Comparison of ENCODE assay signal across 26 cellular contexts in the genomic region with DNA sequence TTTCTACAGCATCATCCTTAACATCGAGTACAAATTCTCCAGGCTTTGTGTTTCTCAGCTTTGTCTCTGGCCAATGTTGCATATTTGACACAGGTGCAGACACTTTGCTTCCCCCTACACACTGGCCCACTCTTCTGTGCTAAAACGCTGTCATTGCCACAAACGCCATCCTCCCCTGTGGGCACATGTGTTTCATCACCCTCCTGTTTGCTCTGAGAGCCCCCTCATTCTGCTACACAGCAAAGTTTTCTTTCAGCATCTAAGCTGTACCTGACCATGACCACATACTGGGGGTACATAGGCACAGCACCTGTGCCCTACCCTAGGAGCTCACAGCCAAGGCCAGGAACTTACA. TPM values are rescaled to one million over a fixed set of nuclear protein-coding genes. Genes with fewer than 3 reads are reported as not detected.
"Had no signal": no experiment of that assay in that cellular context is flagged by ENCODE, and none has a peak within 500 bp of the region (broad histone marks: within the 10 kb centered on the region; RNA-seq: fewer than 3 reads in every experiment).

No MANE protein-coding gene starts in this region.

- H3K4me1 Mint-ChIP-seq: neural progenitor cell had no signal

- H3K9me3 Mint-ChIP-seq: activated CD4-positive, alpha-beta T cell treated with anti-CD3 and anti-CD28 coated beads, Interleukin-2, amount 10 ng/mL, durations not matched to agents 24 days and 14 days; central memory CD8-positive, alpha-beta T cell had no signal

- H3K36me3 Mint-ChIP-seq: neural progenitor cell; stimulated activated naive B cell treated with anti-CD40 and anti-IgM and Interleukin-4, amounts not matched to agents 10 μg/mL and 1 μg/mL and 100 μg/mL, for 72 hours had no signal

- H3K36me3 ChIP-seq: breast epithelium, esophagus muscularis mucosa, lower lobe of right lung, neural progenitor cell, upper lobe of left lung had no signal

- H3K27ac ChIP-seq: breast epithelium, dorsolateral prefrontal cortex, esophagus muscularis mucosa, lower lobe of right lung, neural progenitor cell, testis, upper lobe of left lung had no signal

- ATAC-seq: activated CD4-positive, CD25-positive, alpha-beta regulatory T cell treated with anti-CD3 and anti-CD28 coated beads, Interleukin-2, amount 50 U/mL, for 24 hours; left colon; lower lobe of right lung; naive thymus-derived CD8-positive, alpha-beta T cell; sciatic nerve; stimulated activated naive B cell treated with anti-CD40 and anti-IgM and Interleukin-4, amounts not matched to agents 10 μg/mL and 1 μg/mL and 100 μg/mL, for 72 hours had no signal

- FAIRE-seq: colon, frontal cortex, islet of Langerhans, small intestine had no signal

- H3K4me3 Mint-ChIP-seq: activated CD4-positive, alpha-beta T cell treated with anti-CD3 and anti-CD28 coated beads, Interleukin-2, amount 10 ng/mL, durations not matched to agents 24 days and 14 days; activated naive CD8-positive, alpha-beta T cell; central memory CD8-positive, alpha-beta T cell; naive thymus-derived CD8-positive, alpha-beta T cell; neural progenitor cell; stimulated activated naive B cell treated with anti-CD40 and anti-IgM and Interleukin-4, amounts not matched to agents 10 μg/mL and 1 μg/mL and 100 μg/mL, for 72 hours had no signal

- H3K27ac Mint-ChIP-seq: activated CD4-positive, alpha-beta T cell treated with anti-CD3 and anti-CD28 coated beads, Interleukin-2, amount 10 ng/mL, durations not matched to agents 24 days and 14 days; activated naive CD8-positive, alpha-beta T cell; neural progenitor cell; stimulated activated naive B cell treated with anti-CD40 and anti-IgM and Interleukin-4, amounts not matched to agents 10 μg/mL and 1 μg/mL and 100 μg/mL, for 72 hours had no signal

- H3K27me3 ChIP-seq: testis, upper lobe of left lung had no signal

- H3K27me3 Mint-ChIP-seq: activated naive CD8-positive, alpha-beta T cell; central memory CD8-positive, alpha-beta T cell; naive thymus-derived CD8-positive, alpha-beta T cell; stimulated activated naive B cell treated with anti-CD40 and anti-IgM and Interleukin-4, amounts not matched to agents 10 μg/mL and 1 μg/mL and 100 μg/mL, for 72 hours had no signal

- H3K4me1 ChIP-seq: breast epithelium, esophagus muscularis mucosa, lower lobe of right lung, neural progenitor cell, testis, upper lobe of left lung had no signal

- H3K9me3 ChIP-seq: testis had no signal

- H3K4me3 ChIP-seq: breast epithelium, dorsolateral prefrontal cortex, esophagus muscularis mucosa, lower lobe of right lung, neural progenitor cell, testis, upper lobe of left lung had no signal

- DNase-seq: activated CD4-positive, alpha-beta T cell treated with anti-CD3 and anti-CD28 coated beads, Interleukin-2, amount 10 ng/mL, durations not matched to agents 24 days and 14 days; activated T-cell treated with anti-CD3 and anti-CD28 coated beads, Interleukin-2, amount 50 U/mL, for 1 hour; amniotic stem cell; dorsolateral prefrontal cortex; head of caudate nucleus; hypothalamus; left colon; lower lobe of right lung; mesendoderm; naive thymus-derived CD8-positive, alpha-beta T cell; small intestine; stimulated activated naive B cell treated with anti-CD40 and anti-IgM and Interleukin-4, amounts not matched to agents 10 μg/mL and 1 μg/mL and 100 μg/mL, for 72 hours; testis; upper lobe of left lung had no signal

RNA-seq across cellular contexts. Expression of a gene that starts 8.0 kb away (rescaled TPM):
- total RNA-seq: activated CD4-positive, alpha-beta T cell treated with anti-CD3 and anti-CD28 coated beads, Interleukin-2, amount 10 ng/mL, durations not matched to agents 24 days and 14 days; frontal cortex; renal cortical epithelial cell; T-helper 2 cell treated with Interferon-gamma antibody and Interleukin-4, amounts not matched to agents 100 ng/mL and 5 ng/mL, for 36 hours had no signal
